Comparison of ENCODE assay signal across 8 cellular contexts in genomic region chr14:77375164-77375950, GRCh38. TPM values are rescaled to one million over a fixed set of nuclear protein-coding genes. Genes with fewer than 3 reads are reported as not detected.
A peak's percentile ranks its signal among the peaks of the same experiment; 100 is the strongest.
DNase-seq lines count a peak whose midpoint lies in the region; ATAC-seq and TF ChIP-seq lines count a peak whose summit lies in the region.

No MANE protein-coding gene starts in this region.

- no peaks in the 10 kb centered on the region for H3K9me3 ChIP-seq in Caco-2

- H3K27ac Mint-ChIP-seq in Caco-2 (ENCODE audit: unreplicated experiment), result no peak overlapping the region
- H3K27ac Mint-ChIP-seq in activated CD4-positive, alpha-beta memory T cell treated with anti-CD3 and anti-CD28 coated beads, Interleukin-2, amount 10 ng/mL, durations not matched to agents 7 days and 5 days, result peak overlapping the region; percentile 38
- peak overlapping the region in 5 of 6 donors; percentile 84 to 96 (median 93) for H3K27ac Mint-ChIP-seq in naive B cell

- BruUV-seq in Caco-2 (replicated peaks; lab: Mats Ljungman, UMichigan), result TSS peak; percentile 37

- POLR2A ChIA-PET in Caco-2 (lab: Charles Lee), result interaction anchor here (0.6 kb wide), 1 partner anchor 333 kb away, joined by 3 read pairs; no protein-coding TSS in a partner anchor
- POLR2A ChIA-PET in activated CD4-positive, alpha-beta memory T cell treated with anti-CD3 and anti-CD28 coated beads, Interleukin-2, amount 10 ng/mL, durations not matched to agents 7 days and 5 days (lab: Charles Lee), result interaction anchor here (3.2 to 4.3 kb wide), 2 partner anchors 54 to 83 kb away, joined by 26 to 39 read pairs; partner anchors contain the start of genes AHSA1, GSTZ1, POMT2 and VIPAS39

- no peaks in the 10 kb centered on the region for H3K27me3 ChIP-seq in Caco-2 (replicated peaks; ENCODE audit: control insufficient read depth, insufficient read depth, low read length)

- no peaks in the 10 kb centered on the region for H3K27me3 Mint-ChIP-seq in Caco-2 (ENCODE audit: insufficient read depth, unreplicated experiment)
- no peaks in the 10 kb centered on the region for H3K27me3 Mint-ChIP-seq in activated CD4-positive, alpha-beta memory T cell treated with anti-CD3 and anti-CD28 coated beads, Interleukin-2, amount 10 ng/mL, durations not matched to agents 7 days and 5 days
- H3K27me3 Mint-ChIP-seq in naive B cell, result peaks cover 0 to 2% (median 0%) of the 10 kb centered on the region in 3 donors

- no peaks in the 10 kb centered on the region for H3K9me3 Mint-ChIP-seq in Caco-2 (ENCODE audit: unreplicated experiment)
- no peaks in the 10 kb centered on the region for H3K9me3 Mint-ChIP-seq in activated CD4-positive, alpha-beta memory T cell treated with anti-CD3 and anti-CD28 coated beads, Interleukin-2, amount 10 ng/mL, durations not matched to agents 7 days and 5 days
- no peaks in the 10 kb centered on the region for H3K9me3 Mint-ChIP-seq in naive B cell

- H3K4me1 ChIP-seq in Caco-2, result peaks cover 33% of the 10 kb centered on the region

- DNase-seq in Caco-2 (no peak), HFF-Myc (ENCODE audit: extremely low read depth, low read depth) (no peak), naive B cell (peak; percentile 44), NCI-H2171 (lab: John Stamatoyannopoulos, UW) (no peak)
- no peak for DNase-seq in activated CD4-positive, alpha-beta memory T cell treated with anti-CD3 and anti-CD28 coated beads, Interleukin-2, amount 10 ng/mL, durations not matched to agents 7 days and 5 days
- no peak for DNase-seq in effector CD8-positive, alpha-beta T cell (lab: John Stamatoyannopoulos, UW)

- H3K36me3 Mint-ChIP-seq in Caco-2 (ENCODE audit: insufficient read depth, unreplicated experiment) (no peaks in the 10 kb centered on the region), naive B cell (no peaks in the 10 kb centered on the region)
- peaks cover 29% of the 10 kb centered on the region for H3K36me3 Mint-ChIP-seq in activated CD4-positive, alpha-beta memory T cell treated with anti-CD3 and anti-CD28 coated beads, Interleukin-2, amount 10 ng/mL, durations not matched to agents 7 days and 5 days (ENCODE audit: low read depth)

- ATAC-seq in naive B cell (ENCODE audit: low read depth in 2 of 2) (peak; percentile 12 to 14), GM18868 (IDR thresholded peaks at IDR 0.05; ENCODE audit: unreplicated experiment) (no peak), GM19467 (IDR thresholded peaks at IDR 0.05; ENCODE audit: unreplicated experiment) (no peak)

- CTCF ChIA-PET in Caco-2 (lab: Charles Lee), result no interaction called here
- CTCF ChIA-PET in activated CD4-positive, alpha-beta memory T cell treated with anti-CD3 and anti-CD28 coated beads, Interleukin-2, amount 10 ng/mL, durations not matched to agents 7 days and 5 days (lab: Charles Lee), result interaction anchor here (1.4 to 2.9 kb wide), 2 partner anchors 54 to 224 kb away, joined by 3 to 17 read pairs; partner anchors contain the start of genes GSTZ1 and POMT2

- intact Hi-C loops in Caco-2 (cut with micrococcal nuclease; ENCODE audit: unreplicated experiment), result no loop called here

- H3K4me3 Mint-ChIP-seq in Caco-2 (ENCODE audit: unreplicated experiment) (no peak overlapping the region), naive B cell (peak overlapping the region in 5 of 8 donors; percentile 92 to 97 (median 95))
- peak overlapping the region; percentile 87 for H3K4me3 Mint-ChIP-seq in activated CD4-positive, alpha-beta memory T cell treated with anti-CD3 and anti-CD28 coated beads, Interleukin-2, amount 10 ng/mL, durations not matched to agents 7 days and 5 days

- no peaks in the 10 kb centered on the region for H3K36me3 ChIP-seq in Caco-2 (ENCODE audit: control insufficient read depth, insufficient read depth, low read length)

- no peak overlapping the region for H3K4me3 ChIP-seq in Caco-2 (ENCODE audit: low read depth, low read length)
- peak overlapping the region; percentile 60 for H3K4me3 ChIP-seq in HFF-Myc (replicated peaks; ENCODE audit: low read depth, low read length)

- no peak for TF ChIP-seq CTCF in Caco-2 (IDR thresholded peaks at IDR 0.05; ENCODE audit: insufficient read depth in 1 of 2, low read depth in 1 of 2, low read length in 1 of 2, severe bottlenecking in 1 of 2, unreplicated experiment in 1 of 2)
- TF ChIP-seq CTCF in HFF-Myc (IDR thresholded peaks at IDR 0.05; ENCODE audit: low read depth, low read length, missing control alignments), result no peak

- peaks cover 26% of the 10 kb centered on the region for H3K4me1 Mint-ChIP-seq in Caco-2 (ENCODE audit: low read depth, unreplicated experiment)
- H3K4me1 Mint-ChIP-seq in activated CD4-positive, alpha-beta memory T cell treated with anti-CD3 and anti-CD28 coated beads, Interleukin-2, amount 10 ng/mL, durations not matched to agents 7 days and 5 days, result peaks cover 44% of the 10 kb centered on the region
- H3K4me1 Mint-ChIP-seq in naive B cell, result peaks cover 42 to 55% (median 52%) of the 10 kb centered on the region in 3 donors

RNA-seq across cellular contexts. Expression of gene TMED8, which starts 1.5 kb away (rescaled TPM):
- total RNA-seq in Caco-2 (2022), result 13.3 and 14.1 TPM in 2 replicates
- 10 to 100 TPM; 21.2 to 22.2 TPM for total RNA-seq in activated CD4-positive, alpha-beta memory T cell treated with anti-CD3 and anti-CD28 coated beads, Interleukin-2, amount 10 ng/mL, durations not matched to agents 7 days and 5 days
- 10 to 100 TPM in 5 of 6 donors, 1 to 10 TPM in 1; 2.3 to 25.0 (median 21.6) TPM for polyA plus RNA-seq in naive B cell (ENCODE audit: low read depth in 6 of 6)

RNA-seq across cellular contexts. Expression of gene SAMD15, which starts 1.8 kb away (rescaled TPM):
- 0.82 and 1.5 TPM in 2 replicates for total RNA-seq in Caco-2 (2022)
- total RNA-seq in activated CD4-positive, alpha-beta memory T cell treated with anti-CD3 and anti-CD28 coated beads, Interleukin-2, amount 10 ng/mL, durations not matched to agents 7 days and 5 days, result under 1 TPM in 1 of 2 experiments, not detected in 1; 0.25 TPM
- polyA plus RNA-seq in naive B cell (ENCODE audit: low read depth in 6 of 6), result under 1 TPM in 2 of 6 donors, not detected in 4; 0.12 to 0.22 TPM

RNA-seq across cellular contexts. Expression of gene NOXRED1, which starts 48.0 kb away (rescaled TPM):
- 0.28 and 0.41 TPM in 2 replicates for total RNA-seq in Caco-2 (2022)
- under 1 TPM; 0.35 to 0.48 TPM for total RNA-seq in activated CD4-positive, alpha-beta memory T cell treated with anti-CD3 and anti-CD28 coated beads, Interleukin-2, amount 10 ng/mL, durations not matched to agents 7 days and 5 days
- under 1 TPM in 1 of 6 donors, not detected in 5; 0.23 TPM for polyA plus RNA-seq in naive B cell (ENCODE audit: low read depth in 6 of 6)

RNA-seq across cellular contexts. Expression of gene GSTZ1, which starts 54.5 kb away (rescaled TPM):
- 16.9 and 17.0 TPM in 2 replicates for total RNA-seq in Caco-2 (2022)
- 10 to 100 TPM; 18.1 to 18.4 TPM for total RNA-seq in activated CD4-positive, alpha-beta memory T cell treated with anti-CD3 and anti-CD28 coated beads, Interleukin-2, amount 10 ng/mL, durations not matched to agents 7 days and 5 days
- polyA plus RNA-seq in naive B cell (ENCODE audit: low read depth in 6 of 6), result 10 to 100 TPM; 11.4 to 30.9 (median 17.9) TPM

RNA-seq across cellular contexts. Expression of gene POMT2, which starts 54.7 kb away (rescaled TPM):
- total RNA-seq in Caco-2 (2022), result 30.4 and 36.9 TPM in 2 replicates
- total RNA-seq in activated CD4-positive, alpha-beta memory T cell treated with anti-CD3 and anti-CD28 coated beads, Interleukin-2, amount 10 ng/mL, durations not matched to agents 7 days and 5 days, result 10 to 100 TPM; 10.5 to 16.1 TPM
- 1 to 10 TPM in 5 of 6 donors, under 1 TPM in 1; 0.94 to 4.1 (median 3.0) TPM for polyA plus RNA-seq in naive B cell (ENCODE audit: low read depth in 6 of 6)

Comparison
In these comparisons a context has a peak if more than half of its experiments do, and no peak if none do; other contexts are left out.
1. ATAC-seq: peak in naive B cell (2 of 2); none in GM18868 (single experiment) and GM19467 (single experiment).